9 cellular contexts compared by ENCODE assay signal in genomic region chr6:107822154-107823046, GRCh38. TPM values are rescaled to one million over a fixed set of nuclear protein-coding genes. Genes with fewer than 3 reads are reported as not detected.
A peak's percentile ranks its signal among the peaks of the same experiment; 100 is the strongest.
DNase-seq lines count a peak whose midpoint lies in the region; ATAC-seq, FAIRE-seq and TF ChIP-seq lines count a peak whose summit lies in the region.
"Had no signal": no experiment of that assay in that cellular context is flagged by ENCODE, and none has a peak within 500 bp of the region (broad histone marks: within the 10 kb centered on the region; RNA-seq: fewer than 3 reads in every experiment).

No MANE protein-coding gene starts in this region.

- no peak for TF ChIP-seq POLR2A in sigmoid colon (IDR thresholded peaks at IDR 0.05)

- peaks cover 77% of the 10 kb centered on the region for H3K4me1 Mint-ChIP-seq in activated T-cell treated with anti-CD3 and anti-CD28 coated beads, Interleukin-2, amount 50 U/mL, for 24 hours (ENCODE audit: low read depth)
- peaks cover 68 to 77% of the 10 kb centered on the region in 2 donors for H3K4me1 Mint-ChIP-seq in natural killer cell treated with Interleukin-12 subunit alpha and Interleukin-12 subunit beta and Interleukin-15 and Interleukin-18, amount 100 ng/mL, for 72 hours (ENCODE audit: low read depth in 2 of 2)

- H3K36me3 ChIP-seq in sigmoid colon (no peaks in the 10 kb centered on the region), trophoblast cell (ENCODE audit: control insufficient read depth in 1 of 2, insufficient read depth in 2 of 2, low read length in 2 of 2) (no peaks in the 10 kb centered on the region)

- no peak overlapping the region for H3K23ac ChIP-seq in trophoblast cell (ENCODE audit: low read length)

- no peak overlapping the region for H3K14ac ChIP-seq in trophoblast cell (ENCODE audit: low read length)

- TF ChIP-seq CTCF in sigmoid colon (IDR thresholded peaks at IDR 0.05), result no peak

- no peak overlapping the region for H2BK5ac ChIP-seq in trophoblast cell (ENCODE audit: low read depth, low read length, poor library complexity)

- H3K27ac ChIP-seq in sigmoid colon, result peak overlapping the region in 1 of 4 donors; percentile 13
- H3K27ac ChIP-seq in trophoblast cell (ENCODE audit: low read depth, low read length), result no peak overlapping the region

- FAIRE-seq in GM18507 (lab: Jason Lieb, UNC), result peak; percentile 89

- no peak overlapping the region for H2BK120ac ChIP-seq in trophoblast cell (ENCODE audit: insufficient read depth, low read length, poor library complexity)

- WGBS in sigmoid colon, 2 donors, result 27 to 45% methylated on average over 9 of the region's 9 CpGs
- 100% methylated on average over 1 of the region's 9 CpGs for WGBS in trophoblast cell (ENCODE audit: extremely low coverage, insufficient coverage, insufficient read length)

- H3K27me3 Mint-ChIP-seq in activated T-cell treated with anti-CD3 and anti-CD28 coated beads, Interleukin-2, amount 50 U/mL, for 24 hours, result no peaks in the 10 kb centered on the region
- no peaks in the 10 kb centered on the region for H3K27me3 Mint-ChIP-seq in natural killer cell treated with Interleukin-12 subunit alpha and Interleukin-12 subunit beta and Interleukin-15 and Interleukin-18, amount 100 ng/mL, for 72 hours

- H3K79me2 ChIP-seq in trophoblast cell (ENCODE audit: control insufficient read depth, insufficient read depth, low read length, poor library complexity), result no peaks in the 10 kb centered on the region

- no peak overlapping the region for H3K4ac ChIP-seq in trophoblast cell (ENCODE audit: low read depth, low read length)

- H3K4me3 Mint-ChIP-seq in activated T-cell treated with anti-CD3 and anti-CD28 coated beads, Interleukin-2, amount 50 U/mL, for 24 hours, result peak overlapping the region; percentile 83
- peak overlapping the region; percentile 80 for H3K4me3 Mint-ChIP-seq in natural killer cell treated with Interleukin-12 subunit alpha and Interleukin-12 subunit beta and Interleukin-15 and Interleukin-18, amount 100 ng/mL, for 72 hours

- no peaks in the 10 kb centered on the region for H3K36me3 Mint-ChIP-seq in activated T-cell treated with anti-CD3 and anti-CD28 coated beads, Interleukin-2, amount 50 U/mL, for 24 hours (ENCODE audit: low read depth)
- no peaks in the 10 kb centered on the region for H3K36me3 Mint-ChIP-seq in natural killer cell treated with Interleukin-12 subunit alpha and Interleukin-12 subunit beta and Interleukin-15 and Interleukin-18, amount 100 ng/mL, for 72 hours

- peak overlapping the region; percentile 94 for H3K27ac Mint-ChIP-seq in activated T-cell treated with anti-CD3 and anti-CD28 coated beads, Interleukin-2, amount 50 U/mL, for 24 hours
- H3K27ac Mint-ChIP-seq in natural killer cell treated with Interleukin-12 subunit alpha and Interleukin-12 subunit beta and Interleukin-15 and Interleukin-18, amount 100 ng/mL, for 72 hours, result peak overlapping the region; percentile 93 to 98

- no peak overlapping the region for H4K8ac ChIP-seq in trophoblast cell (ENCODE audit: low read depth, low read length)

- TF ChIP-seq EP300 in sigmoid colon (IDR thresholded peaks at IDR 0.05), result no peak

- ATAC-seq in HG03342 (IDR thresholded peaks at IDR 0.05; ENCODE audit: unreplicated experiment), result peak; percentile 55
- peak in 1 of 2 donors; percentile 24 for ATAC-seq in natural killer cell treated with Interleukin-12 subunit alpha and Interleukin-12 subunit beta and Interleukin-15 and Interleukin-18, amount 100 ng/mL, for 72 hours
- ATAC-seq: HCT116 had no signal

- H4K12ac ChIP-seq in trophoblast cell (ENCODE audit: low read depth, low read length), result no peak overlapping the region

- H3K4me3 ChIP-seq in sigmoid colon (no peak overlapping the region), trophoblast cell (ENCODE audit: low read depth, low read length) (no peak overlapping the region)

- H2AFZ ChIP-seq in trophoblast cell (ENCODE audit: insufficient read depth, low read length, poor library complexity), result no peak overlapping the region

- no peaks in the 10 kb centered on the region for H3K27me3 ChIP-seq in sigmoid colon
- H3K27me3 ChIP-seq in trophoblast cell (ENCODE audit: insufficient read depth, low read length), result no peaks in the 10 kb centered on the region

- H3K79me1 ChIP-seq in trophoblast cell (ENCODE audit: low read length), result no peaks in the 10 kb centered on the region

- H3K4me1 ChIP-seq in sigmoid colon, result peaks cover 0 to 19% (median 17%) of the 10 kb centered on the region in 4 donors
- peaks cover 6 to 10% of the 10 kb centered on the region in 2 experiments for H3K4me1 ChIP-seq in trophoblast cell (ENCODE audit: control insufficient read depth in 1 of 2, insufficient read depth in 2 of 2, low read length in 2 of 2)

- intact Hi-C loops in sigmoid colon (cut with DNase I), result no loop called here

- no peak overlapping the region for H3K18ac ChIP-seq in trophoblast cell (ENCODE audit: low read length)

- no peak overlapping the region for H2AK5ac ChIP-seq in trophoblast cell (ENCODE audit: low read length)

- H2BK12ac ChIP-seq in trophoblast cell (ENCODE audit: low read length), result no peak overlapping the region

- no peak overlapping the region for H4K91ac ChIP-seq in trophoblast cell (ENCODE audit: low read depth, low read length)

- no peak overlapping the region for H3K4me2 ChIP-seq in trophoblast cell (ENCODE audit: low read length)

- H3K9me3 ChIP-seq in sigmoid colon (no peaks in the 10 kb centered on the region), trophoblast cell (ENCODE audit: insufficient read depth, low read depth, low read length) (no peaks in the 10 kb centered on the region)

- H3K9me3 Mint-ChIP-seq in activated T-cell treated with anti-CD3 and anti-CD28 coated beads, Interleukin-2, amount 50 U/mL, for 24 hours, result no peaks in the 10 kb centered on the region
- no peaks in the 10 kb centered on the region for H3K9me3 Mint-ChIP-seq in natural killer cell treated with Interleukin-12 subunit alpha and Interleukin-12 subunit beta and Interleukin-15 and Interleukin-18, amount 100 ng/mL, for 72 hours

- peak; percentile 29 for DNase-seq in GM18507 (ENCODE audit: extremely low spot score, insufficient read length, low read depth)
- no peak for DNase-seq in activated T-cell treated with anti-CD3 and anti-CD28 coated beads, Interleukin-2, amount 50 U/mL, for 24 hours
- peak; percentile 74 for DNase-seq in natural killer cell treated with Interleukin-12 subunit alpha and Interleukin-12 subunit beta and Interleukin-15 and Interleukin-18, amount 100 ng/mL, for 72 hours (ENCODE audit: low spot score)
- no peak for DNase-seq in SW 1271 (lab: John Stamatoyannopoulos, UW)
- DNase-seq in sigmoid colon, result no peak
- no peak for DNase-seq in NCI-H2196 treated with DMSO at 0.1 percent for 48 hours (lab: John Stamatoyannopoulos, UW; ENCODE audit: unreplicated experiment)
- no peak for DNase-seq in trophoblast cell

- H3K9ac ChIP-seq in trophoblast cell (ENCODE audit: low read length), result no peak overlapping the region

RNA-seq across cellular contexts. Expression of gene SCML4, which starts 1.7 kb away (rescaled TPM):
- total RNA-seq in natural killer cell treated with Interleukin-12 subunit alpha and Interleukin-12 subunit beta and Interleukin-15 and Interleukin-18, amount 100 ng/mL, for 72 hours, result 1 to 10 TPM in 1 of 2 donors, under 1 TPM in 1; 0.33 to 2.9 TPM
- total RNA-seq in sigmoid colon, result under 1 TPM; 0.28 to 0.99 (median 0.76) TPM
- 1 to 10 TPM; 1.2 to 8.9 (median 1.4) TPM for polyA plus RNA-seq in sigmoid colon
- 0.10 and 0.12 TPM in 2 replicates for polyA plus RNA-seq in trophoblast cell (2013)

Comparison
In these comparisons a context has a peak if more than half of its experiments do, and no peak if none do; other contexts are left out.
1. DNase-seq: peak in GM18507 (single experiment) and natural killer cell treated with Interleukin-12 subunit alpha and Interleukin-12 subunit beta and Interleukin-15 and Interleukin-18, amount 100 ng/mL, for 72 hours (single experiment); none in activated T-cell treated with anti-CD3 and anti-CD28 coated beads, Interleukin-2, amount 50 U/mL, for 24 hours (single experiment), SW 1271 (0 of 2), sigmoid colon (single experiment), NCI-H2196 treated with DMSO at 0.1 percent for 48 hours (single experiment) and trophoblast cell (0 of 2).